In genomic region chr5:1926071-1926440, GRCh38 we compare ENCODE assay signal across 23 cellular contexts. TPM values are rescaled to one million over a fixed set of nuclear protein-coding genes. Genes with fewer than 3 reads are reported as not detected.
DNase-seq lines count a peak whose midpoint lies in the region; ATAC-seq and TF ChIP-seq lines count a peak whose summit lies in the region.
"Had no signal": no experiment of that assay in that cellular context is flagged by ENCODE, and none has a peak within 500 bp of the region (broad histone marks: within the 10 kb centered on the region; RNA-seq: fewer than 3 reads in every experiment).

No MANE protein-coding gene starts in this region.

- H3K9me3 Mint-ChIP-seq in endodermal cell, result no peaks in the 10 kb centered on the region
- no peaks in the 10 kb centered on the region for H3K9me3 Mint-ChIP-seq in stimulated activated effector memory CD8-positive, alpha-beta T cell treated with anti-CD3 and anti-CD28 coated beads, Interleukin-12 subunit alpha, Interleukin-12 subunit beta, amount 100 ng/mL, for 72 hours
- H3K9me3 Mint-ChIP-seq: CD4-positive, alpha-beta T cell had no signal

- no peaks in the 10 kb centered on the region for H3K36me3 Mint-ChIP-seq in endodermal cell (ENCODE audit: low read depth)
- no peaks in the 10 kb centered on the region for H3K36me3 Mint-ChIP-seq in stimulated activated effector memory CD8-positive, alpha-beta T cell treated with anti-CD3 and anti-CD28 coated beads, Interleukin-12 subunit alpha, Interleukin-12 subunit beta, amount 100 ng/mL, for 72 hours

- peak; percentile 14 for DNase-seq in NCI-H2107 treated with DMSO at 0.1 percent for 48 hours (lab: John Stamatoyannopoulos, UW; ENCODE audit: unreplicated experiment)
- no peak for DNase-seq in NCI-H2107 (lab: John Stamatoyannopoulos, UW)
- DNase-seq in COLO668 (lab: John Stamatoyannopoulos, UW; ENCODE audit: unreplicated experiment), result peak; percentile 25
- peak; percentile 30 for DNase-seq in endodermal cell
- DNase-seq in stimulated activated effector memory CD8-positive, alpha-beta T cell treated with anti-CD3 and anti-CD28 coated beads, Interleukin-12 subunit alpha, Interleukin-12 subunit beta, amount 100 ng/mL, for 72 hours (ENCODE audit: low spot score in 2 of 2), result no peak
- no peak for DNase-seq in OCI-M1 (lab: John Stamatoyannopoulos, UW)
- DNase-seq: AML-193, DMS153, DMS79, GF-D8, GM23248, HCEC 1CT, IMR-90 had no signal

- 74% methylated on average over 4 of the region's 5 CpGs; no CpG with 5 or more reads in 1 of the 2 experiments for WGBS in endodermal cell (ENCODE audit: insufficient coverage in 1 of 2, insufficient read length in 1 of 2), 2 experiments

- H3K36me3 ChIP-seq in endodermal cell (ENCODE audit: control insufficient read depth, insufficient read depth, low read length), result no peaks in the 10 kb centered on the region

- H3K4me1 Mint-ChIP-seq in endodermal cell, result no peaks in the 10 kb centered on the region
- H3K4me1 Mint-ChIP-seq in stimulated activated effector memory CD8-positive, alpha-beta T cell treated with anti-CD3 and anti-CD28 coated beads, Interleukin-12 subunit alpha, Interleukin-12 subunit beta, amount 100 ng/mL, for 72 hours, result no peaks in the 10 kb centered on the region

- no peak for TF ChIP-seq CTCF in endodermal cell (conservative IDR thresholded peaks at IDR 0.05)

- H3K27ac Mint-ChIP-seq in endodermal cell, result no peak overlapping the region
- H3K27ac Mint-ChIP-seq in stimulated activated effector memory CD8-positive, alpha-beta T cell treated with anti-CD3 and anti-CD28 coated beads, Interleukin-12 subunit alpha, Interleukin-12 subunit beta, amount 100 ng/mL, for 72 hours, result no peak overlapping the region
- H3K27ac Mint-ChIP-seq: CD4-positive, alpha-beta T cell had no signal

- H3K27me3 Mint-ChIP-seq in endodermal cell (ENCODE audit: insufficient read depth), result peaks cover 12% of the 10 kb centered on the region

- H3K4me1 ChIP-seq in endodermal cell (ENCODE audit: control insufficient read depth, insufficient read depth, low read length), result no peaks in the 10 kb centered on the region
- H3K4me1 ChIP-seq: A549 had no signal

- H3K27ac ChIP-seq in endodermal cell (ENCODE audit: low read depth, low read length), result no peak overlapping the region
- H3K27ac ChIP-seq: 22Rv1, A549, C4-2B, GM23248, HL-60 had no signal

- peak; percentile 31 for ATAC-seq in stimulated activated effector memory CD8-positive, alpha-beta T cell treated with anti-CD3 and anti-CD28 coated beads, Interleukin-12 subunit alpha, Interleukin-12 subunit beta, amount 100 ng/mL, for 72 hours
- no peak for ATAC-seq in GM18868 (IDR thresholded peaks at IDR 0.05; ENCODE audit: unreplicated experiment)
- ATAC-seq in HG03108 (IDR thresholded peaks at IDR 0.05; ENCODE audit: unreplicated experiment), result no peak

- no peak overlapping the region for H3K9ac ChIP-seq in endodermal cell (ENCODE audit: extremely low read depth, low read length, poor library complexity, severe bottlenecking)
- H3K9ac ChIP-seq: GM23248 had no signal

- no peak overlapping the region for H3K4me3 ChIP-seq in endodermal cell (ENCODE audit: low read length)
- H3K4me3 ChIP-seq: A549, GM23248 had no signal

- H3K27me3 ChIP-seq in endodermal cell (ENCODE audit: control insufficient read depth, insufficient read depth, low read length, poor library complexity, severe bottlenecking), result peaks cover 20% of the 10 kb centered on the region

- no peaks in the 10 kb centered on the region for H3K9me3 ChIP-seq in endodermal cell (ENCODE audit: control insufficient read depth, low read length)
- H3K9me3 ChIP-seq: A549 had no signal

- H3K4me3 Mint-ChIP-seq in endodermal cell, result no peak overlapping the region
- H3K4me3 Mint-ChIP-seq in stimulated activated effector memory CD8-positive, alpha-beta T cell treated with anti-CD3 and anti-CD28 coated beads, Interleukin-12 subunit alpha, Interleukin-12 subunit beta, amount 100 ng/mL, for 72 hours, result no peak overlapping the region
- H3K4me3 Mint-ChIP-seq: CD4-positive, alpha-beta T cell had no signal

RNA-seq across cellular contexts. Expression of gene IRX4, which starts 43.3 kb away (rescaled TPM):
- under 1 TPM in 1 of 2 donors, not detected in 1; 0.22 TPM for total RNA-seq in endodermal cell
- polyA plus RNA-seq in endodermal cell (2013, experiment 1 of 2), result 0.50 TPM
- 0.91 TPM for polyA plus RNA-seq in endodermal cell (2013, experiment 2 of 2)
- total RNA-seq: CD4-positive, alpha-beta T cell; GM23248; H4; HT1080; IMR-90 had no signal
- polyA plus RNA-seq: BJ, GM23248, IMR-90 had no signal

Comparison
In these comparisons a context has a peak if more than half of its experiments do, and no peak if none do; other contexts are left out.
1. DNase-seq: peak in NCI-H2107 treated with DMSO at 0.1 percent for 48 hours (single experiment), COLO668 (single experiment) and endodermal cell (single experiment); none in NCI-H2107 (single experiment), stimulated activated effector memory CD8-positive, alpha-beta T cell treated with anti-CD3 and anti-CD28 coated beads, Interleukin-12 subunit alpha, Interleukin-12 subunit beta, amount 100 ng/mL, for 72 hours (0 of 2) and OCI-M1 (single experiment).